ENCODE assay signal across 17 cellular contexts in the genomic region with DNA sequence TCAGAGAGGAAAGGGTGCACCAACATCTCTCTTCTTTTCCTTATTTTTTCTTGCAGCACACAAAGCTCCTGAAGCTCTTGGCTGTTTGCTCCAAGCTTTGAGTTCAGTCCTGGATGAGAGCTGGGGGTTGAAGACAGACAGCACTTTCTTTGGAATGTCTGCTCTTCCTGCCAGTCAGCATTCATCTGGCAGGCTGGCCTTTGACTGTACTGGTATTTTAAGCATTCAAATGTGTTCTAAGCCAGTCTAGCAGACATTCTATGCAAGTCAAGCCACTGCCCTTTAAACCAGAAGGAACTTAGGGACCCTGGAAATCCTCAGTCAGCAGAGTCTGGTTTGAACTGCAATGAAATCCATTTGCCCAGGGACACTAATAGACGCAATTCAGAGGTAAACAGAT. TPM values are rescaled to one million over a fixed set of nuclear protein-coding genes. Genes with fewer than 3 reads are reported as not detected.
A peak's percentile ranks its signal among the peaks of the same experiment; 100 is the strongest.
DNase-seq lines count a peak whose midpoint lies in the region; ATAC-seq, FAIRE-seq and TF ChIP-seq lines count a peak whose summit lies in the region.
"Had no signal": no experiment of that assay in that cellular context is flagged by ENCODE, and none has a peak within 500 bp of the region (broad histone marks: within the 10 kb centered on the region; RNA-seq: fewer than 3 reads in every experiment).

No MANE protein-coding gene starts in this region.

- no peaks in the 10 kb centered on the region for H3K27me3 ChIP-seq in liver (ENCODE audit: control insufficient read depth in 4 of 4, insufficient read depth in 4 of 4, low read length in 3 of 4)
- H3K27me3 ChIP-seq in HepG2 (ENCODE audit: control insufficient read depth in 1 of 2, insufficient read depth in 2 of 2, low read length in 2 of 2), result peaks cover 0 to 2% of the 10 kb centered on the region in 2 experiments; a peak in 3 of 5 replicates
- H3K27me3 ChIP-seq in mesenchymal stem cell (ENCODE audit: control insufficient read depth in 1 of 2, insufficient read depth in 1 of 2, low read length in 2 of 2), result peaks cover 0 to 6% of the 10 kb centered on the region in 2 experiments
- H3K27me3 ChIP-seq: esophagus squamous epithelium had no signal

- BruUV-seq in HepG2 (replicated peaks; lab: Mats Ljungman, UMichigan), result no TSS peak

- POLR2A ChIA-PET in HepG2 (lab: Yijun Ruan, JAX), result no interaction called here

- intact Hi-C loops in HepG2 (cut with micrococcal nuclease; ENCODE audit: unreplicated experiment), result no loop called here

- no peak for TF ChIP-seq EP300 in HepG2 (IDR thresholded peaks at IDR 0.05; ENCODE audit: low read depth in 2 of 2, low read length in 2 of 2)
- TF ChIP-seq EP300 in HepG2 (CRISPR knock-in tag; IDR thresholded peaks at IDR 0.05; ENCODE audit: borderline replicate concordance), result no peak

- H3K27ac ChIP-seq in liver (ENCODE audit: low read depth in 1 of 2, low read length in 2 of 2) (no peak overlapping the region), HepG2 (ENCODE audit: extremely low read length, insufficient read depth, low read length) (no peak overlapping the region), mesenchymal stem cell (ENCODE audit: low read length, poor library complexity, severe bottlenecking) (peak overlapping the region; percentile 53)
- H3K27ac ChIP-seq: esophagus squamous epithelium had no signal

- H3K4me2 ChIP-seq in HepG2 (ENCODE audit: low read depth, low read length) (no peak overlapping the region), mesenchymal stem cell (ENCODE audit: low read length, poor library complexity, severe bottlenecking) (no peak overlapping the region)

- H3K27ac Mint-ChIP-seq in immature natural killer cell, result no peak overlapping the region
- H3K27ac Mint-ChIP-seq: activated naive CD8-positive, alpha-beta T cell treated with anti-CD3 and anti-CD28 coated beads, Interleukin-2, amount 10 ng/mL, durations not matched to agents 7 days and 5 days had no signal

- H4K20me1 ChIP-seq in HepG2 (ENCODE audit: insufficient read depth, low read length), result no peaks in the 10 kb centered on the region

- no peak overlapping the region for H2BK120ac ChIP-seq in mesenchymal stem cell (ENCODE audit: low read depth, low read length)

- H4K8ac ChIP-seq in mesenchymal stem cell (ENCODE audit: low read length), result no peak overlapping the region

- peaks cover 0 to 4% (median 0%) of the 10 kb centered on the region in 4 donors for H3K4me1 ChIP-seq in liver (ENCODE audit: control insufficient read depth in 4 of 4, insufficient read depth in 4 of 4, low read length in 3 of 4)
- no peaks in the 10 kb centered on the region for H3K4me1 ChIP-seq in HepG2 (ENCODE audit: insufficient read depth, low read length)
- H3K4me1 ChIP-seq in mesenchymal stem cell (ENCODE audit: control insufficient read depth, insufficient read depth, low read depth, low read length), result no peaks in the 10 kb centered on the region

- H3K79me2 ChIP-seq in HepG2 (ENCODE audit: insufficient read depth, low read length), result no peaks in the 10 kb centered on the region

- H3K4me1 Mint-ChIP-seq in immature natural killer cell, result no peaks in the 10 kb centered on the region
- H3K4me1 Mint-ChIP-seq: activated naive CD8-positive, alpha-beta T cell treated with anti-CD3 and anti-CD28 coated beads, Interleukin-2, amount 10 ng/mL, durations not matched to agents 7 days and 5 days had no signal

- H2BK12ac ChIP-seq in mesenchymal stem cell (ENCODE audit: low read length in 2 of 2), result no peak overlapping the region

- H3K36me3 ChIP-seq in liver (ENCODE audit: control insufficient read depth in 4 of 4, insufficient read depth in 3 of 4, low read depth in 1 of 4, low read length in 3 of 4) (no peaks in the 10 kb centered on the region), HepG2 (replicated peaks in 1 of 2; ENCODE audit: control insufficient read depth in 1 of 2, insufficient read depth in 2 of 2, low read length in 2 of 2) (no peaks in the 10 kb centered on the region), mesenchymal stem cell (ENCODE audit: control insufficient read depth in 1 of 2, insufficient read depth in 2 of 2, low read depth in 1 of 2, low read length in 2 of 2) (no peaks in the 10 kb centered on the region)
- H3K36me3 ChIP-seq: esophagus squamous epithelium had no signal

- no peak overlapping the region for H3K4ac ChIP-seq in mesenchymal stem cell (ENCODE audit: low read depth in 1 of 2, low read length in 2 of 2)

- FAIRE-seq in HepG2 (lab: Jason Lieb, UNC), result no peak
- FAIRE-seq: A204.1, islet of Langerhans had no signal

- H3K9ac ChIP-seq in liver (ENCODE audit: low read depth in 1 of 2, low read length in 2 of 2) (no peak overlapping the region), HepG2 (ENCODE audit: insufficient read depth, low read depth, low read length) (no peak overlapping the region), mesenchymal stem cell (ENCODE audit: low read length) (no peak overlapping the region)

- ATAC-seq in HepG2 (no peak), HG03196 (IDR thresholded peaks at IDR 0.05; ENCODE audit: unreplicated experiment) (no peak), HG03280 (IDR thresholded peaks at IDR 0.05; ENCODE audit: unreplicated experiment) (no peak)
- ATAC-seq: activated CD4-positive, CD25-positive, alpha-beta regulatory T cell treated with anti-CD3 and anti-CD28 coated beads, Interleukin-2, amount 50 U/mL, for 24 hours had no signal

- no peak overlapping the region for H4K91ac ChIP-seq in mesenchymal stem cell (ENCODE audit: low read length)

- no peak overlapping the region for H3K23ac ChIP-seq in mesenchymal stem cell (ENCODE audit: low read length in 2 of 2)

- no peak overlapping the region for H3K18ac ChIP-seq in mesenchymal stem cell (ENCODE audit: low read depth in 1 of 2, low read length in 2 of 2)

- TF ChIP-seq POLR2A in HepG2 (IDR thresholded peaks at IDR 0.05; ENCODE audit: insufficient read depth in 1 of 2, low read depth in 2 of 2, low read length in 2 of 2), result no peak

- WGBS in liver, result 74% methylated on average over 1 of the region's 1 CpG
- 46% methylated on average over 1 of the region's 1 CpG for WGBS in HepG2 (ENCODE audit: low lambda C conversion rate)
- no CpG with 5 or more reads among the region's 1 CpG for WGBS in mesenchymal stem cell

- H3K4me3 ChIP-seq in liver (ENCODE audit: low read depth in 1 of 3, low read length in 3 of 3), result no peak overlapping the region
- no peak overlapping the region for H3K4me3 ChIP-seq in HepG2 (replicated peaks in 1 of 3; ENCODE audit: insufficient read depth in 1 of 3, low read depth in 2 of 3, low read length in 3 of 3)
- H3K4me3 ChIP-seq in mesenchymal stem cell (ENCODE audit: insufficient read depth in 1 of 2, low read depth in 1 of 2, low read length in 2 of 2), result no peak overlapping the region
- H3K4me3 ChIP-seq: esophagus squamous epithelium had no signal

- H3K36me3 Mint-ChIP-seq in immature natural killer cell, result no peaks in the 10 kb centered on the region
- H3K36me3 Mint-ChIP-seq: activated naive CD8-positive, alpha-beta T cell treated with anti-CD3 and anti-CD28 coated beads, Interleukin-2, amount 10 ng/mL, durations not matched to agents 7 days and 5 days had no signal

- no peak overlapping the region for H2BK15ac ChIP-seq in mesenchymal stem cell (ENCODE audit: low read depth, poor library complexity, severe bottlenecking)

- H3K9me3 ChIP-seq in liver (ENCODE audit: control insufficient read depth in 4 of 4, low read length in 3 of 4), result no peaks in the 10 kb centered on the region
- no peaks in the 10 kb centered on the region for H3K9me3 ChIP-seq in HepG2 (ENCODE audit: low read length)
- no peaks in the 10 kb centered on the region for H3K9me3 ChIP-seq in mesenchymal stem cell (ENCODE audit: control insufficient read depth, low read length)
- H3K9me3 ChIP-seq: esophagus squamous epithelium had no signal

- H3K27me3 Mint-ChIP-seq in immature natural killer cell (ENCODE audit: low read depth in 3 of 3), result peaks cover 0 to 2% (median 0%) of the 10 kb centered on the region in 3 donors

- DNase-seq in HepG2 (ENCODE audit: low spot score), result no peak
- peak; percentile 56 for DNase-seq in foreskin melanocyte
- peak; percentile 56 for DNase-seq in mesenchymal stem cell
- DNase-seq in ACHN, result no peak
- DNase-seq in immature natural killer cell, result no peak
- DNase-seq: activated naive CD8-positive, alpha-beta T cell treated with anti-CD3 and anti-CD28 coated beads, Interleukin-2, amount 10 ng/mL, durations not matched to agents 7 days and 5 days; cortex of kidney; esophagus squamous epithelium; OCI-M1; substantia nigra had no signal

- in situ Hi-C loops in HepG2 (cut with HindIII; ENCODE audit: extremely low pct_ligation_motif_present, low pct_unique_long_range_greater_than_20kb), result no loop called here
- in situ Hi-C loops in ACHN (cut with HindIII; ENCODE audit: low pct_ligation_motif_present, low pct_unique_long_range_greater_than_20kb, low sequenced_read_pairs), result no loop called here

- H2AK5ac ChIP-seq in mesenchymal stem cell (ENCODE audit: low read length, severe bottlenecking), result no peak overlapping the region

- H3K9me3 Mint-ChIP-seq in immature natural killer cell, result no peaks in the 10 kb centered on the region

- no peak overlapping the region for H3K4me3 Mint-ChIP-seq in immature natural killer cell
- H3K4me3 Mint-ChIP-seq: activated naive CD8-positive, alpha-beta T cell treated with anti-CD3 and anti-CD28 coated beads, Interleukin-2, amount 10 ng/mL, durations not matched to agents 7 days and 5 days; nephron had no signal

- no peaks in the 10 kb centered on the region for H3K79me1 ChIP-seq in mesenchymal stem cell (replicated peaks; ENCODE audit: low read length, poor library complexity, severe bottlenecking)

- no peak overlapping the region for H2BK5ac ChIP-seq in mesenchymal stem cell (ENCODE audit: low read depth, low read length, poor library complexity, severe bottlenecking)

- CTCF ChIA-PET in HepG2 (lab: Yijun Ruan, JAX; ENCODE audit: low intra/inter-chr PET ratio, low total read pairs), result no interaction called here

- TF ChIP-seq RAD21 in liver (IDR thresholded peaks at IDR 0.05) (peak in 1 of 2 donors; percentile 27), HepG2 (CRISPR knock-in tag; IDR thresholded peaks at IDR 0.05) (no peak)

- H2AFZ ChIP-seq in HepG2 (ENCODE audit: low read length), result no peak overlapping the region
- no peak overlapping the region for H2AFZ ChIP-seq in mesenchymal stem cell (ENCODE audit: low read depth, low read length)

- H3K14ac ChIP-seq in mesenchymal stem cell (ENCODE audit: low read length in 2 of 2), result no peak overlapping the region

- TF ChIP-seq CTCF in liver (IDR thresholded peaks at IDR 0.05; ENCODE audit: low read depth, low read length, missing input control) (no peak), HepG2 (CRISPR knock-in tag; IDR thresholded peaks at IDR 0.05) (no peak)

RNA-seq across cellular contexts. Expression of a gene that starts 45.0 kb away (rescaled TPM):
- total RNA-seq in liver (under 1 TPM; 0.17 to 0.33 TPM), HepG2 (2016; rRNA removed; fragmentation: Illumina TruSeq; extraction: Trizol) (0.90 and 2.5 TPM in 2 replicates)
- polyA plus RNA-seq in liver (under 1 TPM; 0.18 to 0.26 TPM), HepG2 (2011; rRNA removed) (7.6 and 9.4 TPM in 2 replicates), immature natural killer cell (100 to 1,000 TPM in 1 of 3 donors, 10 to 100 TPM in 2; 40.1 to 123 (median 59.8) TPM)
- total RNA-seq in HepG2 (2016; cell fraction: cytosol; rRNA removed; fragmentation: Illumina TruSeq; extraction: Trizol; ENCODE audit: low read depth), result 1.3 and 1.5 TPM in 2 replicates
- total RNA-seq in HepG2 (2016; cell fraction: insoluble cytoplasmic fraction; rRNA removed; fragmentation: Illumina TruSeq; extraction: Trizol), result 1.6 and 1.8 TPM in 2 replicates
- 1.2 and 1.8 TPM in 2 replicates for total RNA-seq in HepG2 (2016; cell fraction: membrane; rRNA removed; fragmentation: Illumina TruSeq; extraction: Trizol)
- total RNA-seq in HepG2 (2016; cell fraction: nucleus; rRNA removed; fragmentation: Illumina TruSeq; extraction: Trizol), result 3.9 and 4.0 TPM in 2 replicates
- polyA plus RNA-seq in HepG2 (2011; cell fraction: cytosol; rRNA removed), result 1.5 and 1.6 TPM in 2 replicates
- polyA plus RNA-seq in HepG2 (2011; cell fraction: nucleus; rRNA removed), result 24.4 and 25.3 TPM in 2 replicates
- 4.1 and 4.2 TPM in 2 replicates for polyA plus RNA-seq in HepG2 (2012)
- 0.75 and 1.1 TPM in 2 replicates for polyA plus RNA-seq in HepG2 (2016; cell fraction: cytosol; fragmentation: Illumina TruSeq; extraction: Trizol; ENCODE audit: low read depth)
- 0.89 and 1.1 TPM in 2 replicates for polyA plus RNA-seq in HepG2 (2016; cell fraction: insoluble cytoplasmic fraction; fragmentation: Illumina TruSeq; extraction: Trizol; ENCODE audit: low read depth)
- polyA plus RNA-seq in HepG2 (2016; cell fraction: membrane; fragmentation: Illumina TruSeq; extraction: Trizol; ENCODE audit: low read depth), result 1.0 and 1.3 TPM in 2 replicates
- 14.2 and 14.3 TPM in 2 replicates for polyA plus RNA-seq in HepG2 (2016; cell fraction: nucleus; fragmentation: Illumina TruSeq; extraction: Trizol; ENCODE audit: insufficient read depth, low read depth)
- 0.70 and 2.1 TPM in 2 replicates for polyA minus RNA-seq in HepG2 (2011; rRNA and poly(A)+ RNA removed; ENCODE audit: low replicate concordance)
- 0.59 TPM in 1 of 2 replicates, not detected in the other for polyA minus RNA-seq in HepG2 (2011; cell fraction: cytosol; rRNA and poly(A)+ RNA removed)
- 4.6 and 6.7 TPM in 2 replicates for polyA minus RNA-seq in HepG2 (2011; cell fraction: nucleus; rRNA and poly(A)+ RNA removed)
- polyA plus RNA-seq in mesenchymal stem cell (2013, experiment 1 of 2), result not detected
- not detected for polyA plus RNA-seq in mesenchymal stem cell (2013, experiment 2 of 2)

Comparison
In these comparisons a context has a peak if more than half of its experiments do, and no peak if none do; other contexts are left out.
1. DNase-seq: peak in foreskin melanocyte (single experiment) and mesenchymal stem cell (single experiment); none in HepG2 (single experiment), ACHN (single experiment) and immature natural killer cell (0 of 3).